7 cellular contexts compared by ENCODE assay signal in genomic region chr11:96306600-96306932, GRCh38. TPM values are rescaled to one million over a fixed set of nuclear protein-coding genes. Genes with fewer than 3 reads are reported as not detected.
DNase-seq lines count a peak whose midpoint lies in the region; ATAC-seq, FAIRE-seq and TF ChIP-seq lines count a peak whose summit lies in the region.

No MANE protein-coding gene starts in this region.

- H3K23ac ChIP-seq in mesenchymal stem cell (ENCODE audit: low read length in 2 of 2): no peak overlapping the region

- TF ChIP-seq CTCF in K562 (IDR thresholded peaks at IDR 0.05 in 2 of 3, conservative IDR thresholded peaks at IDR 0.05 in 1 of 3; ENCODE audit: insufficient read depth in 2 of 3, low read depth in 1 of 3, low read length in 3 of 3): no peak

- no peak overlapping the region for H2BK5ac ChIP-seq in mesenchymal stem cell (ENCODE audit: low read depth, low read length, poor library complexity, severe bottlenecking)

- H4K91ac ChIP-seq in mesenchymal stem cell (ENCODE audit: low read length): no peak overlapping the region

- H3K9ac ChIP-seq in K562 (ENCODE audit: insufficient read depth in 1 of 2, low read depth in 2 of 2, low read length in 2 of 2): peak overlapping the region in 1 of 2 experiments; percentile 12; a peak in 1 of 4 replicates
- peak overlapping the region; percentile 94 for H3K9ac ChIP-seq in mesenchymal stem cell (ENCODE audit: low read length)
- H3K9ac ChIP-seq in stomach smooth muscle (ENCODE audit: low read length in 2 of 2): peak overlapping the region; percentile 64 to 65

- H3K4me3 ChIP-seq in MG63 (peak overlapping the region; percentile 17), K562 (no peak overlapping the region), mesenchymal stem cell (ENCODE audit: insufficient read depth in 1 of 2, low read depth in 1 of 2, low read length in 2 of 2) (peak overlapping the region in 1 of 2 experiments; percentile 73), stomach smooth muscle (ENCODE audit: low read length in 2 of 2) (peak overlapping the region; percentile 66 to 67)

- no peaks in the 10 kb centered on the region for H3K36me3 ChIP-seq in MG63
- no peaks in the 10 kb centered on the region for H3K36me3 ChIP-seq in K562 (ENCODE audit: control insufficient read depth, insufficient read depth, low read length)
- H3K36me3 ChIP-seq in mesenchymal stem cell (ENCODE audit: control insufficient read depth in 1 of 2, insufficient read depth in 2 of 2, low read depth in 1 of 2, low read length in 2 of 2): no peaks in the 10 kb centered on the region
- H3K36me3 ChIP-seq in stomach smooth muscle (ENCODE audit: control insufficient read depth in 2 of 2, insufficient read depth in 2 of 2, low read length in 2 of 2): no peaks in the 10 kb centered on the region

- H2BK12ac ChIP-seq in mesenchymal stem cell (ENCODE audit: low read length in 2 of 2): no peak overlapping the region

- no peak overlapping the region for H3K27ac ChIP-seq in K562 (ENCODE audit: extremely low read depth, low read depth, low read length)
- peak overlapping the region; percentile 91 for H3K27ac ChIP-seq in mesenchymal stem cell (ENCODE audit: low read length, poor library complexity, severe bottlenecking)
- H3K27ac ChIP-seq in stomach smooth muscle (ENCODE audit: low read length): peak overlapping the region; percentile 76

- TF ChIP-seq POLR2A in K562 (conservative IDR thresholded peaks at IDR 0.05): no peak
- TF ChIP-seq POLR2A in erythroblast (IDR thresholded peaks at IDR 0.05; ENCODE audit: low read length): no peak

- H3K4me2 ChIP-seq in K562 (ENCODE audit: insufficient read depth, low read length) (no peak overlapping the region), mesenchymal stem cell (ENCODE audit: low read length, poor library complexity, severe bottlenecking) (peak overlapping the region; percentile 75)

- no peak overlapping the region for H3K4ac ChIP-seq in mesenchymal stem cell (ENCODE audit: low read depth in 1 of 2, low read length in 2 of 2)

- intact Hi-C loops in K562 (cut with micrococcal nuclease): no loop called here

- CTCF ChIA-PET in K562 (lab: Yijun Ruan, JAX; ENCODE audit: low intra/inter-chr PET ratio): no interaction called here

- no peaks in the 10 kb centered on the region for H3K9me3 ChIP-seq in MG63
- no peaks in the 10 kb centered on the region for H3K9me3 ChIP-seq in K562 (replicated peaks; ENCODE audit: control insufficient read depth, insufficient read depth, low read depth, low read length)
- no peaks in the 10 kb centered on the region for H3K9me3 ChIP-seq in mesenchymal stem cell (ENCODE audit: control insufficient read depth, low read length)
- H3K9me3 ChIP-seq in stomach smooth muscle (ENCODE audit: control insufficient read depth in 2 of 2, low read length in 2 of 2): no peaks in the 10 kb centered on the region

- H2AK5ac ChIP-seq in mesenchymal stem cell (ENCODE audit: low read length, severe bottlenecking): peak overlapping the region; percentile 93

- FAIRE-seq in K562 (lab: Jason Lieb, UNC): no peak

- H3K18ac ChIP-seq in mesenchymal stem cell (ENCODE audit: low read depth in 1 of 2, low read length in 2 of 2): peak overlapping the region in 1 of 2 experiments; percentile 52

- ATAC-seq in K562: no peak

- whole genome bisulfite sequencing in K562 (ENCODE audit: insufficient coverage, low coverage, missing lambda C conversion rate): 23% methylated on average over 3 of the region's 3 CpGs
- 3% methylated on average over 2 of the region's 3 CpGs for WGBS in mesenchymal stem cell

- peaks cover 5% of the 10 kb centered on the region for H3K79me1 ChIP-seq in mesenchymal stem cell (replicated peaks; ENCODE audit: low read length, poor library complexity, severe bottlenecking)

- TF ChIP-seq EP300 in K562 (IDR thresholded peaks at IDR 0.05; ENCODE audit: low read length): no peak

- no peaks in the 10 kb centered on the region for H3K9me1 ChIP-seq in K562 (ENCODE audit: control insufficient read depth, insufficient read depth, low read length)

- H3K27me3 ChIP-seq in MG63: no peaks in the 10 kb centered on the region
- H3K27me3 ChIP-seq in K562 (ENCODE audit: control insufficient read depth in 2 of 2, insufficient read depth in 2 of 2, low read length in 2 of 2): no peaks in the 10 kb centered on the region
- no peaks in the 10 kb centered on the region for H3K27me3 ChIP-seq in mesenchymal stem cell (ENCODE audit: control insufficient read depth in 1 of 2, insufficient read depth in 1 of 2, low read length in 2 of 2)
- no peaks in the 10 kb centered on the region for H3K27me3 ChIP-seq in stomach smooth muscle (ENCODE audit: control insufficient read depth in 1 of 2, insufficient read depth in 2 of 2, low read length in 2 of 2)

- peaks cover 5% of the 10 kb centered on the region; the same call in 1 of the 3 replicates for H3K79me2 ChIP-seq in K562 (ENCODE audit: control insufficient read depth, insufficient read depth, low read length)

- H2AFZ ChIP-seq in K562 (ENCODE audit: low read depth, low read length): peak overlapping the region; percentile 49
- H2AFZ ChIP-seq in mesenchymal stem cell (ENCODE audit: low read depth, low read length): no peak overlapping the region

- DNase-seq in MG63 (no peak), K562 (ENCODE audit: extremely low read depth in 1 of 4, low spot score in 3 of 4) (no peak), mesenchymal stem cell (no peak), mucosa of gallbladder (ENCODE audit: low spot score) (no peak), erythroblast (lab: John Stamatoyannopoulos, UW) (no peak)
- DNase-seq in stimulated activated CD4-positive, alpha-beta T cell treated with anti-CD3 and anti-CD28 coated beads, Interleukin-1b, Interleukin-23, amount 100 ng/mL, for 48 hours: no peak

- in situ Hi-C loops in K562 (cut with MboI): no loop called here

- H4K20me1 ChIP-seq in K562 (replicated peaks; ENCODE audit: control insufficient read depth, insufficient read depth, low read length): 0 out of 2 replicates have a peak, but pooled peaks cover 4% of the 10 kb centered on the region

- peak overlapping the region; percentile 75 for H2BK120ac ChIP-seq in mesenchymal stem cell (ENCODE audit: low read depth, low read length)

- no TSS peak for BruUV-seq in K562 (replicated peaks; lab: Mats Ljungman, UMichigan)

- TF ChIP-seq RAD21 in K562 (CRISPR knock-in tag; conservative IDR thresholded peaks at IDR 0.05 in 1 of 2, IDR thresholded peaks at IDR 0.05 in 1 of 2): no peak

- H3K4me1 ChIP-seq in K562 (replicated peaks in 1 of 2; ENCODE audit: control insufficient read depth in 2 of 2, insufficient read depth in 2 of 2, low read length in 2 of 2): peaks cover 8 to 51% of the 10 kb centered on the region in 2 experiments
- peaks cover 5% of the 10 kb centered on the region for H3K4me1 ChIP-seq in mesenchymal stem cell (ENCODE audit: control insufficient read depth, insufficient read depth, low read depth, low read length)
- peaks cover 20% of the 10 kb centered on the region for H3K4me1 ChIP-seq in stomach smooth muscle (ENCODE audit: control insufficient read depth, insufficient read depth, low read length)

- no peak overlapping the region for H2BK15ac ChIP-seq in mesenchymal stem cell (ENCODE audit: low read depth, poor library complexity, severe bottlenecking)

- no peak overlapping the region for H4K8ac ChIP-seq in mesenchymal stem cell (ENCODE audit: low read length)

- H3K14ac ChIP-seq in mesenchymal stem cell (ENCODE audit: low read length in 2 of 2): no peak overlapping the region

- POLR2A ChIA-PET in K562 (lab: Yijun Ruan, JAX): interaction anchor here (0.8 to 1.5 kb wide), 7 partner anchors 11 to 62 kb away, joined by 3 to 6 read pairs (median 4); no protein-coding TSS in a partner anchor

TF ChIP-seq in K562, 482 proteins besides CTCF, POLR2A, EP300 and RAD21 (continues in another document):
- no peak for TF ChIP-seq SRSF1 (IDR thresholded peaks at IDR 0.05; ENCODE audit: low read depth, low read length)
- no peak for TF ChIP-seq HDGF (IDR thresholded peaks at IDR 0.05)

RNA-seq across cellular contexts. Expression of gene MAML2, which starts 36.4 kb away (rescaled TPM):
- 0.82 and 1.7 TPM in 2 replicates for total RNA-seq in MG63 (2014; rRNA removed; shearing (Covaris generic); ENCODE audit: low replicate concordance)
- total RNA-seq in K562 (2011; cell fraction: chromatin; rRNA removed; ENCODE audit: low replicate concordance): 8.1 and 14.3 TPM in 2 replicates
- total RNA-seq in K562 (2011; cell fraction: nucleolus; rRNA removed): 4.3 and 5.0 TPM in 2 replicates
- total RNA-seq in K562 (2011; cell fraction: nucleoplasm; rRNA removed): 6.5 and 8.2 TPM in 2 replicates
- total RNA-seq in K562 (2014; rRNA removed): 5.1 and 5.2 TPM in 2 replicates
- 4.6 and 5.5 TPM in 2 replicates for total RNA-seq in K562 (2014; rRNA removed; fragmentation: Illumina TruSeq; extraction: Trizol)
- total RNA-seq in K562 (2015; rRNA removed; fragmentation: Illumina TruSeq; extraction: Trizol): 5.7 and 6.0 TPM in 2 replicates
- 6.2 and 6.6 TPM in 2 replicates for total RNA-seq in K562 (2021)
- polyA plus RNA-seq in K562 (2011; rRNA removed): 4.0 and 4.2 TPM in 2 replicates
- 3.8 and 5.5 TPM in 2 replicates for polyA plus RNA-seq in K562 (2011; cell fraction: cytosol; rRNA removed)
- polyA plus RNA-seq in K562 (2011; cell fraction: nucleus; rRNA removed): 3.6 and 6.4 TPM in 2 replicates
- polyA plus RNA-seq in K562 (2012): 4.9 and 7.6 TPM in 2 replicates
- 5.9 and 6.8 TPM in 2 replicates for polyA plus RNA-seq in K562 (2014; fragmentation: Illumina TruSeq; extraction: Trizol)
- 1 to 10 TPM in 1 of 2 experiments, under 1 TPM in 1; 0.79 to 1.5 TPM for polyA plus RNA-seq in K562 (2014; fragmentation: Nextera tagmentation; extraction: Ambion mirVana)
- polyA plus RNA-seq in K562 (2014; rRNA removed): 3.2 and 4.8 TPM in 2 replicates
- 9.7 and 12.0 TPM in 2 replicates for polyA minus RNA-seq in K562 (2011; rRNA and poly(A)+ RNA removed)
- polyA minus RNA-seq in K562 (2011; cell fraction: cytosol; rRNA and poly(A)+ RNA removed): 3.5 and 4.2 TPM in 2 replicates
- 9.8 and 10.5 TPM in 2 replicates for polyA minus RNA-seq in K562 (2011; cell fraction: nucleus; rRNA and poly(A)+ RNA removed)
- polyA plus RNA-seq in mesenchymal stem cell (2013, experiment 1 of 2): 33.4 TPM
- 31.6 TPM for polyA plus RNA-seq in mesenchymal stem cell (2013, experiment 2 of 2)
- 14.3 TPM for total RNA-seq in mucosa of gallbladder
